ENCODE assay signal across 1 cellular context in the genomic region with DNA sequence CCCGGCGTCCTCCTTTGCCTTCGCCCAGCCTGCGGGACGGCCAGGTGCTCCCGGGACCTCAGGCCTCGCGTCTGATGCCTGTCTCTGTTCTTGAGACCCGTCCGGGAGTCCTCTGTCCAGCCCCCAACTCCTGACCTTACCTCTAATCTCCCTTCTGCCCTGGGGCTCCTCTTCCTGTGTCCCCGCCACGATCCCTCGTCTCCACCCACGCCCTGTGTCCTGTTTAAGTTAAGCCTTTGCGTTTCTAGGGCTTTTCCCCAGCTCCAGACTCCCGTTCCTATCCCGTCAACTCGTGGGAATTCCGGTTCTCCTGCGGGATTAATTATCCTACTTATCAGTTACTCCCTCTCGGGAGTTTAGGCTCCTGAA.
TF ChIP-seq lines count a peak whose summit lies in the region.

No MANE protein-coding gene starts in this region.

TF ChIP-seq in endothelial cell of umbilical vein, 7 proteins besides CTCF, POLR2A, EP300 and RAD21:
- TF ChIP-seq GATA2 (IDR thresholded peaks at IDR 0.05; ENCODE audit: insufficient read depth, insufficient read length, low read depth, low read length), result no peak
- TF ChIP-seq, protein P1, sequence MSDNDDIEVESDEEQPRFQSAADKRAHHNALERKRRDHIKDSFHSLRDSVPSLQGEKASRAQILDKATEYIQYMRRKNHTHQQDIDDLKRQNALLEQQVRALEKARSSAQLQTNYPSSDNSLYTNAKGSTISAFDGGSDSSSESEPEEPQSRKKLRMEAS (IDR thresholded peaks at IDR 0.05; ENCODE audit: insufficient read depth, insufficient read length), result no peak
